ENCODE assay signal across 9 cellular contexts in genomic region chr1:12615916-12616708, GRCh38. TPM values are rescaled to one million over a fixed set of nuclear protein-coding genes. Genes with fewer than 3 reads are reported as not detected.
DNase-seq lines count a peak whose midpoint lies in the region; ATAC-seq and TF ChIP-seq lines count a peak whose summit lies in the region.
"Had no signal": no experiment of that assay in that cellular context is flagged by ENCODE, and none has a peak within 500 bp of the region (broad histone marks: within the 10 kb centered on the region; RNA-seq: fewer than 3 reads in every experiment).

No MANE protein-coding gene starts in this region.

- TF ChIP-seq CTCF in coronary artery (IDR thresholded peaks at IDR 0.05) = no peak
- no peak for TF ChIP-seq CTCF in lower leg skin (IDR thresholded peaks at IDR 0.05)
- no peak for TF ChIP-seq CTCF in testis (IDR thresholded peaks at IDR 0.05)

- peak overlapping the region; percentile 95 for H3K9ac ChIP-seq in NT2/D1 (ENCODE audit: insufficient read length, low read depth)

- H3K9me3 ChIP-seq in NT2/D1 (ENCODE audit: insufficient read depth, low read length) (no peaks in the 10 kb centered on the region), testis (no peaks in the 10 kb centered on the region)

- H3K27ac ChIP-seq in coronary artery (peak overlapping the region; percentile 98 to 99), testis (peak overlapping the region; percentile 56 to 84)

- H3K4me1 ChIP-seq in NT2/D1 (ENCODE audit: insufficient read depth, insufficient read length) (peaks cover 4% of the 10 kb centered on the region), testis (peaks cover 33% of the 10 kb centered on the region)

- H3K36me3 ChIP-seq in NT2/D1 (ENCODE audit: insufficient read depth, insufficient read length, low read length) (peaks cover 10% of the 10 kb centered on the region), testis (ENCODE audit: low read depth, missing control alignments) (no peaks in the 10 kb centered on the region)

- intact Hi-C loops in lower leg skin (cut with DNase I; ENCODE audit: low total_unique reads) (no loop called here), testis (cut with DNase I; ENCODE audit: low total_unique reads) (loop anchor here (10.0 kb wide), 1 partner anchor 211 kb away; no protein-coding TSS in a partner anchor)

- no peak for ATAC-seq in HG02870 (IDR thresholded peaks at IDR 0.05; ENCODE audit: unreplicated experiment)
- no peak for ATAC-seq in GM21723 (IDR thresholded peaks at IDR 0.05; ENCODE audit: unreplicated experiment)

- H3K27me3 ChIP-seq in NT2/D1 (ENCODE audit: insufficient read depth, insufficient read length) (no peaks in the 10 kb centered on the region), testis (no peaks in the 10 kb centered on the region)

- H3K4me3 ChIP-seq in NT2/D1 (ENCODE audit: insufficient read length, low read depth) (peak overlapping the region; percentile 76), coronary artery (peak overlapping the region; percentile 97), lower leg skin (ENCODE audit: low read depth, poor library complexity, severe bottlenecking) (peak overlapping the region; percentile 71), testis (peak overlapping the region; percentile 62 to 70)

- TF ChIP-seq POLR2A in lower leg skin (IDR thresholded peaks at IDR 0.05) (no peak), testis (IDR thresholded peaks at IDR 0.05) (no peak)

- DNase-seq in DMS 273 (lab: John Stamatoyannopoulos, UW; ENCODE audit: unreplicated experiment) (peak; percentile 20), DMS 273 treated with DMSO at 0.1 percent for 48 hours (lab: John Stamatoyannopoulos, UW) (no peak), NT2/D1 (ENCODE audit: low read depth, low spot score) (no peak), coronary artery (ENCODE audit: low spot score) (peak; percentile 90), lower leg skin (ENCODE audit: low spot score in 2 of 2) (peak in 1 of 2 donors; percentile 94), testis (peak; percentile 47)

- 7 to 10% methylated on average over 16 of the region's 16 CpGs for WGBS in lower leg skin, 2 donors
- WGBS in testis, 2 donors = 6 to 10% methylated on average over 16 of the region's 16 CpGs

RNA-seq across cellular contexts. Expression of gene DHRS3, which starts 1.9 kb away (rescaled TPM):
- total RNA-seq in lower leg skin (100 to 1,000 TPM in 3 of 4 donors, 10 to 100 TPM in 1; 92.4 to 130 (median 107) TPM), testis (10 to 100 TPM; 27.1 to 30.2 TPM)
- 38.7 TPM for polyA plus RNA-seq in testis (ENCODE audit: insufficient read depth, low read depth, low replicate concordance)

RNA-seq across cellular contexts. Expression of gene AADACL4, which starts 27.8 kb away (rescaled TPM):
- total RNA-seq in lower leg skin (under 1 TPM in 1 of 4 donors, not detected in 3; 0.59 TPM), testis (not detected)
- polyA plus RNA-seq in testis (ENCODE audit: insufficient read depth, low read depth, low replicate concordance) = 0.66 TPM
- total RNA-seq: activated CD8-positive, alpha-beta memory T cell treated with anti-CD3 and anti-CD28 coated beads for 36 hours had no signal

Comparison
In these comparisons a context has a peak if more than half of its experiments do, and no peak if none do; other contexts are left out.
1. DNase-seq: peak in DMS 273 (single experiment), coronary artery (single experiment) and testis (single experiment); none in DMS 273 treated with DMSO at 0.1 percent for 48 hours (single experiment) and NT2/D1 (single experiment).
2. Peak in every context shown above with its lines, with median percentiles within 50 percentile points of each other: H3K4me3 ChIP-seq.